In genomic region chr21:28885853-28886177, GRCh38 we compare ENCODE assay signal across 8 cellular contexts.
A peak's percentile ranks its signal among the peaks of the same experiment; 100 is the strongest.
DNase-seq lines count a peak whose midpoint lies in the region; ATAC-seq and TF ChIP-seq lines count a peak whose summit lies in the region.
"Had no signal": no experiment of that assay in that cellular context is flagged by ENCODE, and none has a peak within 500 bp of the region (broad histone marks: within the 10 kb centered on the region; RNA-seq: fewer than 3 reads in every experiment).

No MANE protein-coding gene starts in this region.

- no peaks in the 10 kb centered on the region for H4K20me1 ChIP-seq in smooth muscle cell (ENCODE audit: low read depth)

- DNase-seq in GM04504 (ENCODE audit: low read depth): peak; percentile 64
- DNase-seq in RPMI7951 (ENCODE audit: low read depth): peak; percentile 10
- peak; percentile 63 for DNase-seq in fibroblast of the aortic adventitia (ENCODE audit: low read depth)
- DNase-seq in smooth muscle cell (lab: John Stamatoyannopoulos, UW; ENCODE audit: unreplicated experiment): no peak
- no peak for DNase-seq in adrenal gland
- no peak for DNase-seq in inferior parietal cortex (ENCODE audit: extremely low spot score)

- H3K4me1 ChIP-seq in smooth muscle cell (ENCODE audit: low read depth) (peaks cover 9% of the 10 kb centered on the region), adrenal gland (replicated peaks in 1 of 2) (peaks cover 0 to 10% of the 10 kb centered on the region in 2 donors)

- TF ChIP-seq CTCF in fibroblast of the aortic adventitia (IDR thresholded peaks at IDR 0.05; ENCODE audit: insufficient read depth, low read length) (no peak), smooth muscle cell (IDR thresholded peaks at IDR 0.05; ENCODE audit: borderline replicate concordance, insufficient read depth, poor library complexity, severe bottlenecking) (no peak), adrenal gland (IDR thresholded peaks at IDR 0.05) (no peak)

- H3K9me3 ChIP-seq in smooth muscle cell (replicated peaks; ENCODE audit: low read depth) (no peaks in the 10 kb centered on the region), adrenal gland (replicated peaks in 1 of 3) (no peaks in the 10 kb centered on the region)

- H3K9ac ChIP-seq in smooth muscle cell (ENCODE audit: low read depth): peak overlapping the region; percentile 90

- peak overlapping the region; percentile 94 for H3K4me2 ChIP-seq in smooth muscle cell

- ATAC-seq in GM18858 (IDR thresholded peaks at IDR 0.05; ENCODE audit: unreplicated experiment): no peak

- H3K27ac ChIP-seq in smooth muscle cell (ENCODE audit: low read depth): peak overlapping the region; percentile 91
- H3K27ac ChIP-seq in adrenal gland: no peak overlapping the region

- H3F3A ChIP-seq in smooth muscle cell (ENCODE audit: low read depth): no peaks in the 10 kb centered on the region

- H3K27me3 ChIP-seq in smooth muscle cell (ENCODE audit: low read depth): no peaks in the 10 kb centered on the region
- H3K27me3 ChIP-seq in adrenal gland: peaks cover 4% of the 10 kb centered on the region
- H3K27me3 ChIP-seq: brain microvascular endothelial cell had no signal

- 95% methylated on average over 6 of the region's 6 CpGs for WGBS in smooth muscle cell (ENCODE audit: low lambda C conversion rate)
- 86 to 93% (median 89%) methylated on average over 6 of the region's 6 CpGs for WGBS in adrenal gland, 4 donors

- peaks cover 8% of the 10 kb centered on the region for H3K36me3 ChIP-seq in smooth muscle cell (ENCODE audit: low read depth)
- H3K36me3 ChIP-seq in adrenal gland (replicated peaks in 1 of 2): peaks cover 0 to 14% of the 10 kb centered on the region in 2 donors
- H3K36me3 ChIP-seq: brain microvascular endothelial cell had no signal

- peak overlapping the region; percentile 96 for H2AFZ ChIP-seq in smooth muscle cell (ENCODE audit: low read depth)

- no peaks in the 10 kb centered on the region for H3K79me2 ChIP-seq in smooth muscle cell (ENCODE audit: low read depth)

- intact Hi-C loops in adrenal gland (cut with DNase I): no loop called here

- H3K4me3 ChIP-seq in fibroblast of the aortic adventitia (ENCODE audit: low read depth, low read length) (no peak overlapping the region), smooth muscle cell (peak overlapping the region; percentile 72), adrenal gland (no peak overlapping the region)

- TF ChIP-seq POLR2A in adrenal gland (IDR thresholded peaks at IDR 0.05): no peak

Comparison
In these comparisons a context has a peak if more than half of its experiments do, and no peak if none do; other contexts are left out.
1. DNase-seq: peak in GM04504 (single experiment), RPMI7951 (single experiment) and fibroblast of the aortic adventitia (single experiment); none in smooth muscle cell (single experiment), adrenal gland (0 of 7) and inferior parietal cortex (single experiment).